In genomic region chr4:87017580-87018061, GRCh38 we compare ENCODE assay signal across 9 cellular contexts.
DNase-seq lines count a peak whose midpoint lies in the region; ATAC-seq and TF ChIP-seq lines count a peak whose summit lies in the region.
"Had no signal": no experiment of that assay in that cellular context is flagged by ENCODE, and none has a peak within 500 bp of the region (broad histone marks: within the 10 kb centered on the region; RNA-seq: fewer than 3 reads in every experiment).

No MANE protein-coding gene starts in this region.

- H3K4me1 ChIP-seq in psoas muscle: peaks cover 81% of the 10 kb centered on the region

- no peaks in the 10 kb centered on the region for H3K36me3 ChIP-seq in psoas muscle (ENCODE audit: insufficient read depth in 1 of 2, low read depth in 1 of 2)

- WGBS in psoas muscle, 3 donors: 56 to 79% (median 59%) methylated on average over 8 of the region's 8 CpGs

- ATAC-seq in psoas muscle: peak; percentile 69 to 93 (median 92)
- ATAC-seq in GM21360 (IDR thresholded peaks at IDR 0.05; ENCODE audit: unreplicated experiment): no peak
- ATAC-seq in HG02970 (IDR thresholded peaks at IDR 0.05; ENCODE audit: low FRiP score, unreplicated experiment): no peak
- ATAC-seq in GM18858 (IDR thresholded peaks at IDR 0.05; ENCODE audit: unreplicated experiment): no peak

- TF ChIP-seq CTCF in psoas muscle (IDR thresholded peaks at IDR 0.05): no peak

- peak overlapping the region; percentile 5 for H3K4me3 ChIP-seq in psoas muscle

- peak; percentile 66 for TF ChIP-seq POLR2A in erythroblast (IDR thresholded peaks at IDR 0.05; ENCODE audit: low read length)

- H3K9me3 ChIP-seq in psoas muscle: no peaks in the 10 kb centered on the region

- H3K27ac ChIP-seq in psoas muscle: peak overlapping the region; percentile 98

- intact Hi-C loops in psoas muscle (cut with DNase I): no loop called here

- no peaks in the 10 kb centered on the region for H3K27me3 ChIP-seq in psoas muscle (ENCODE audit: insufficient read depth in 3 of 3, low read length in 2 of 3)

- DNase-seq in EL: peak; percentile 81
- peak; percentile 44 for DNase-seq in RPMI7951 (ENCODE audit: low read depth)
- DNase-seq in erythroblast (lab: John Stamatoyannopoulos, UW): peak; percentile 96 to 98
- no peak for DNase-seq in psoas muscle
- no peak for DNase-seq in NCI-H1417 (lab: John Stamatoyannopoulos, UW)
- DNase-seq: NCI-H1436 had no signal

Comparison
In these comparisons a context has a peak if more than half of its experiments do, and no peak if none do; other contexts are left out.
1. DNase-seq: peak in EL (single experiment), RPMI7951 (single experiment) and erythroblast (2 of 2); none in psoas muscle (0 of 2) and NCI-H1417 (0 of 3).
2. ATAC-seq: peak in psoas muscle (4 of 4); none in GM21360 (single experiment), HG02970 (single experiment) and GM18858 (single experiment).